Comparison of ENCODE assay signal across 9 cellular contexts in the genomic region with DNA sequence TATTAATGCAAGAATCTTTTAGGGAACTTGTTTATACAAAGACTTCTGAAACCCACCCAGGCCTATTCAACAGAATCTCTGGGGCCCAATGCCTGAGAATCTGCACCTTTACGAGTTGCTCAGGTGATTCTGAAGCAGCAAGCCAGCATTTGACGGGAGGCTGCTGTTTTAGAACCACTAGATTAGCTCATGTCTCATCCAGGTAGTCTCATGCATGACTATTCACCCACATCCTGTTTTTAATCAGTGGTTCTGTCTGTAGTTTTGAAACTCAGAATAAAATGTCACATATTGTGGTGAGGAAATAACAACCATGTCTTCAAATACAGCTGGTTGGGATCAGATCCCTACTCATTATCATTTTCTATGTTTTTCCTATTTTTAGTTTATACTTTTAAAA. TPM values are rescaled to one million over a fixed set of nuclear protein-coding genes. Genes with fewer than 3 reads are reported as not detected.
DNase-seq lines count a peak whose midpoint lies in the region; ATAC-seq and TF ChIP-seq lines count a peak whose summit lies in the region.
"Had no signal": no experiment of that assay in that cellular context is flagged by ENCODE, and none has a peak within 500 bp of the region (broad histone marks: within the 10 kb centered on the region; RNA-seq: fewer than 3 reads in every experiment).

No MANE protein-coding gene starts in this region.

- H4K20me1 ChIP-seq in DND-41 (ENCODE audit: insufficient read depth, low read length) (no peaks in the 10 kb centered on the region), smooth muscle cell (ENCODE audit: low read depth) (no peaks in the 10 kb centered on the region)

- H3K9me3 ChIP-seq in DND-41 (ENCODE audit: insufficient read depth, low read length, severe bottlenecking) (no peaks in the 10 kb centered on the region), neutrophil (no peaks in the 10 kb centered on the region), smooth muscle cell (replicated peaks; ENCODE audit: low read depth) (no peaks in the 10 kb centered on the region)

- H3K4me3 ChIP-seq in DND-41 (ENCODE audit: low read depth in 1 of 2, low read length in 2 of 2) (no peak overlapping the region), neutrophil (ENCODE audit: low read depth in 1 of 2, low read length in 1 of 2) (peak overlapping the region in 1 of 2 experiments; percentile 13), smooth muscle cell (no peak overlapping the region)

- H3K27me3 ChIP-seq in DND-41 (ENCODE audit: insufficient read depth, low read length, poor library complexity) (no peaks in the 10 kb centered on the region), neutrophil (no peaks in the 10 kb centered on the region), smooth muscle cell (ENCODE audit: low read depth) (no peaks in the 10 kb centered on the region)

- ATAC-seq in DND-41 (ENCODE audit: insufficient read depth, low read depth) (peak; percentile 80), GM21447 (IDR thresholded peaks at IDR 0.05; ENCODE audit: unreplicated experiment) (peak; percentile 99)

- H3F3A ChIP-seq in smooth muscle cell (ENCODE audit: low read depth) = no peaks in the 10 kb centered on the region

- WGBS in smooth muscle cell (ENCODE audit: low lambda C conversion rate) = 80% methylated on average over 2 of the region's 2 CpGs

- no peak overlapping the region for H2AFZ ChIP-seq in DND-41 (ENCODE audit: low read depth, low read length)
- no peak overlapping the region for H2AFZ ChIP-seq in smooth muscle cell (ENCODE audit: low read depth)

- H3K27ac ChIP-seq in DND-41 (ENCODE audit: low read length) (no peak overlapping the region), neutrophil (peak overlapping the region; percentile 78), smooth muscle cell (ENCODE audit: low read depth) (no peak overlapping the region)

- DNase-seq in DND-41 (no peak), HT1080 (ENCODE audit: low read depth) (peak; percentile 65), NCI-H1105 (lab: John Stamatoyannopoulos, UW) (no peak), smooth muscle cell (lab: John Stamatoyannopoulos, UW; ENCODE audit: unreplicated experiment) (no peak), NCI-H82 (lab: John Stamatoyannopoulos, UW) (no peak)
- peak; percentile 61 for DNase-seq in activated T-cell treated with anti-CD3 and anti-CD28 coated beads, Interleukin-2, amount 50 U/mL, for 1 hour

- H3K9ac ChIP-seq in DND-41 (ENCODE audit: low read depth, low read length) = no peak overlapping the region
- H3K9ac ChIP-seq in smooth muscle cell (ENCODE audit: low read depth) = no peak overlapping the region

- H3K79me2 ChIP-seq in DND-41 (ENCODE audit: insufficient read depth, low read length) = no peaks in the 10 kb centered on the region
- no peaks in the 10 kb centered on the region for H3K79me2 ChIP-seq in smooth muscle cell (ENCODE audit: low read depth)

- H3K4me2 ChIP-seq in DND-41 (ENCODE audit: insufficient read depth, low read length) (no peak overlapping the region), smooth muscle cell (no peak overlapping the region)

- TF ChIP-seq CTCF in DND-41 (IDR thresholded peaks at IDR 0.05; ENCODE audit: borderline replicate concordance, extremely low read depth, low read length, poor library complexity, severe bottlenecking) (no peak), neutrophil (IDR thresholded peaks at IDR 0.05) (no peak), smooth muscle cell (IDR thresholded peaks at IDR 0.05; ENCODE audit: borderline replicate concordance, insufficient read depth, poor library complexity, severe bottlenecking) (no peak)

- no peaks in the 10 kb centered on the region for H3K4me1 ChIP-seq in DND-41 (ENCODE audit: insufficient read depth, low read length)
- H3K4me1 ChIP-seq in neutrophil (ENCODE audit: control insufficient read depth in 1 of 2, insufficient read depth in 1 of 2, low read depth in 1 of 2, low read length in 1 of 2) = peaks cover 10 to 20% of the 10 kb centered on the region in 2 experiments
- H3K4me1 ChIP-seq in smooth muscle cell (ENCODE audit: low read depth) = no peaks in the 10 kb centered on the region

- H3K36me3 ChIP-seq in DND-41 (ENCODE audit: insufficient read depth, low read length) (no peaks in the 10 kb centered on the region), neutrophil (no peaks in the 10 kb centered on the region), smooth muscle cell (ENCODE audit: low read depth) (no peaks in the 10 kb centered on the region)

RNA-seq across cellular contexts. Expression of gene CYTIP, which starts 39.5 kb away (rescaled TPM):
- not detected in 2 replicates for total RNA-seq in HT1080 (2014; rRNA removed; shearing (Covaris generic))
- polyA plus RNA-seq in HT1080 (2015; cell fraction: cytosol; rRNA removed) = 0.06 TPM in 1 of 2 replicates, not detected in the other
- polyA plus RNA-seq in HT1080 (2015; cell fraction: nucleus; rRNA removed) = not detected in 2 replicates
- total RNA-seq in smooth muscle cell = not detected in 2 replicates
- not detected in 2 replicates for polyA plus RNA-seq in smooth muscle cell
- total RNA-seq: dermis microvascular lymphatic vessel endothelial cell had no signal

Comparison
In these comparisons a context has a peak if more than half of its experiments do, and no peak if none do; other contexts are left out.
1. DNase-seq: peak in HT1080 (single experiment) and activated T-cell treated with anti-CD3 and anti-CD28 coated beads, Interleukin-2, amount 50 U/mL, for 1 hour (single experiment); none in DND-41 (single experiment), NCI-H1105 (single experiment), smooth muscle cell (single experiment) and NCI-H82 (single experiment).